ENCODE assay signal across 1 cellular context in genomic region chr9:125990793-125991220, GRCh38.
TF ChIP-seq lines count a peak whose summit lies in the region.

No MANE protein-coding gene starts in this region.

TF ChIP-seq in GM23338, 12 proteins besides CTCF, POLR2A, EP300 and RAD21 (continued from another document):
- TF ChIP-seq ETS1 (IDR thresholded peaks at IDR 0.05) (no peak), CREB1 (CRISPR knock-in tag; IDR thresholded peaks at IDR 0.05; ENCODE audit: low read depth) (no peak), JUNB (IDR thresholded peaks at IDR 0.05; ENCODE audit: unreplicated experiment) (no peak), EZH2 (IDR thresholded peaks at IDR 0.05; ENCODE audit: low read depth, unreplicated experiment) (no peak), ZNF114 (CRISPR knock-in tag; IDR thresholded peaks at IDR 0.05) (no peak), ZNF462 (CRISPR knock-in tag; IDR thresholded peaks at IDR 0.05) (no peak), STAT1 (IDR thresholded peaks at IDR 0.05; ENCODE audit: unreplicated experiment) (no peak), POLR2AphosphoS5 (IDR thresholded peaks at IDR 0.05; ENCODE audit: low read depth) (no peak)
